ENCODE assay signal across 1 cellular context in genomic region chr1:28248273-28249012, GRCh38.
TF ChIP-seq lines count a peak whose summit lies in the region.

No MANE protein-coding gene starts in this region.

TF ChIP-seq in K562, 482 proteins besides CTCF, POLR2A, EP300 and RAD21 (continued from another document and continues in another):
- no peak for TF ChIP-seq GTF2B (IDR thresholded peaks at IDR 0.05; ENCODE audit: extremely low read depth, insufficient read length)
- no peak for TF ChIP-seq KHSRP (IDR thresholded peaks at IDR 0.05)
- no peak for TF ChIP-seq E2F6 (IDR thresholded peaks at IDR 0.05; ENCODE audit: borderline replicate concordance in 1 of 2, extremely low read depth in 1 of 2, insufficient read depth in 1 of 2, insufficient read length in 1 of 2, low read depth in 1 of 2, low read length in 1 of 2, poor library complexity in 1 of 2, severe bottlenecking in 1 of 2)
- no peak for TF ChIP-seq ZNF133 (CRISPR knock-in tag; IDR thresholded peaks at IDR 0.05)
- TF ChIP-seq DNMT1 (IDR thresholded peaks at IDR 0.05): no peak
- TF ChIP-seq NR2C2 (CRISPR knock-in tag; IDR thresholded peaks at IDR 0.05): no peak
- no peak for TF ChIP-seq NR2C2 (tag; IDR thresholded peaks at IDR 0.05)
- no peak for TF ChIP-seq ZNF584 (CRISPR knock-in tag; IDR thresholded peaks at IDR 0.05; ENCODE audit: low read depth)
- TF ChIP-seq ZNF41 (CRISPR knock-in tag; conservative IDR thresholded peaks at IDR 0.05): no peak
- no peak for TF ChIP-seq PCBP2 (IDR thresholded peaks at IDR 0.05; ENCODE audit: low read depth, low read length, poor library complexity, severe bottlenecking)
- no peak for TF ChIP-seq HMGXB4 (CRISPR knock-in tag; IDR thresholded peaks at IDR 0.05)
- TF ChIP-seq TEAD1 (CRISPR knock-in tag; IDR thresholded peaks at IDR 0.05): 0 out of 4 replicates have a peak, but pooled peaks of 1 of the 2 experiments have one; percentile 14
- no peak for TF ChIP-seq RBM15 (IDR thresholded peaks at IDR 0.05; ENCODE audit: insufficient read depth, low read length)
- no peak for TF ChIP-seq ZKSCAN8 (CRISPR knock-in tag; IDR thresholded peaks at IDR 0.05)
- TF ChIP-seq BACH1 (tag; IDR thresholded peaks at IDR 0.05): peak; percentile 55
- peak; percentile 99 for TF ChIP-seq BRD9 (IDR thresholded peaks at IDR 0.05; ENCODE audit: low read depth, partially characterized antibody)
- no peak for TF ChIP-seq ZNF445 (CRISPR knock-in tag; IDR thresholded peaks at IDR 0.05; ENCODE audit: low read depth)
- no peak for TF ChIP-seq CHCHD3 (CRISPR knock-in tag; IDR thresholded peaks at IDR 0.05)
- TF ChIP-seq ZNF764 (CRISPR knock-in tag; IDR thresholded peaks at IDR 0.05; ENCODE audit: low read depth): no peak
- no peak for TF ChIP-seq ZNF12 (CRISPR knock-in tag; IDR thresholded peaks at IDR 0.05)
- no peak for TF ChIP-seq MBD2 (IDR thresholded peaks at IDR 0.05; ENCODE audit: borderline replicate concordance, low read depth)
- TF ChIP-seq ZNF699 (CRISPR knock-in tag; IDR thresholded peaks at IDR 0.05; ENCODE audit: insufficient replicate concordance): no peak
- TF ChIP-seq ELK1 (CRISPR knock-in tag; IDR thresholded peaks at IDR 0.05): no peak
- no peak for TF ChIP-seq ETV6 (IDR thresholded peaks at IDR 0.05; ENCODE audit: borderline replicate concordance in 1 of 2, low read depth in 2 of 2, low read length in 1 of 2)
- TF ChIP-seq ETV6 (CRISPR knock-in tag; IDR thresholded peaks at IDR 0.05; ENCODE audit: borderline replicate concordance): no peak
- TF ChIP-seq ZBTB34 (CRISPR knock-in tag; IDR thresholded peaks at IDR 0.05): no peak
- TF ChIP-seq E2F1 (CRISPR knock-in tag; IDR thresholded peaks at IDR 0.05): no peak
- TF ChIP-seq HEY1 (CRISPR knock-in tag; IDR thresholded peaks at IDR 0.05; ENCODE audit: borderline replicate concordance): no peak
- no peak for TF ChIP-seq CBX2 (IDR thresholded peaks at IDR 0.05; ENCODE audit: insufficient read depth, low read length, poor library complexity, severe bottlenecking)
- no peak for TF ChIP-seq BCL6 (CRISPR knock-in tag; IDR thresholded peaks at IDR 0.05)
- TF ChIP-seq ZNF24 (IDR thresholded peaks at IDR 0.05): no peak
- 0 out of 2 replicates have a peak, but pooled peaks have one; percentile 8 for TF ChIP-seq JUN (IDR thresholded peaks at IDR 0.05; ENCODE audit: borderline replicate concordance, low read depth, low read length)
- TF ChIP-seq JUN (CRISPR knock-in tag; IDR thresholded peaks at IDR 0.05; ENCODE audit: borderline replicate concordance): no peak
- no peak for TF ChIP-seq ZBED1 (IDR thresholded peaks at IDR 0.05)
- no peak for TF ChIP-seq FOXJ3 (CRISPR knock-in tag; IDR thresholded peaks at IDR 0.05)
- no peak for TF ChIP-seq BRF2 (IDR thresholded peaks at IDR 0.05; ENCODE audit: borderline replicate concordance, insufficient read depth, insufficient read length)
- no peak for TF ChIP-seq CEBPB (tag; IDR thresholded peaks at IDR 0.05)
- no peak for TF ChIP-seq KAT2B (IDR thresholded peaks at IDR 0.05; ENCODE audit: low read depth, low read length)
- no peak; the same call in 1 of the 2 replicates for TF ChIP-seq PHB (CRISPR knock-in tag; IDR thresholded peaks at IDR 0.05)
- TF ChIP-seq ZSCAN29 (IDR thresholded peaks at IDR 0.05): no peak
- no peak for TF ChIP-seq ELF4 (CRISPR knock-in tag; IDR thresholded peaks at IDR 0.05)
- no peak for TF ChIP-seq ETV1 (tag; conservative IDR thresholded peaks at IDR 0.05; ENCODE audit: low read depth)
- no peak for TF ChIP-seq MNT (conservative IDR thresholded peaks at IDR 0.05)
- TF ChIP-seq AFF1 (IDR thresholded peaks at IDR 0.05; ENCODE audit: low read depth in 1 of 2, partially characterized antibody in 2 of 2): peak in 1 of 2 experiments; percentile 39
- no peak for TF ChIP-seq HNRNPH1 (optimal IDR thresholded peaks at IDR 0.05; ENCODE audit: low read depth, low read length)
- no peak for TF ChIP-seq CEBPZ (IDR thresholded peaks at IDR 0.05; ENCODE audit: borderline replicate concordance, low read depth, low read length)
- TF ChIP-seq MEF2A (IDR thresholded peaks at IDR 0.05; ENCODE audit: control insufficient read depth, low read depth, low read length): no peak
- TF ChIP-seq XRCC3 (IDR thresholded peaks at IDR 0.05): no peak
- TF ChIP-seq CCAR2 (IDR thresholded peaks at IDR 0.05; ENCODE audit: low read depth, low read length): no peak
- peak; percentile 80; the same call in 1 of the 2 replicates for TF ChIP-seq ERF (CRISPR knock-in tag; IDR thresholded peaks at IDR 0.05)
- no peak for TF ChIP-seq ZNF140 (CRISPR knock-in tag; IDR thresholded peaks at IDR 0.05)
- no peak for TF ChIP-seq U2AF2 (optimal IDR thresholded peaks at IDR 0.05; ENCODE audit: low read depth, low read length)
- no peak for TF ChIP-seq NEUROD1 (IDR thresholded peaks at IDR 0.05; ENCODE audit: borderline replicate concordance, low read depth, low read length, partially characterized antibody)
